In genomic region chr4:185740471-185740873, GRCh38 we compare ENCODE assay signal across 1 cellular context.
TF ChIP-seq lines count a peak whose summit lies in the region.

No MANE protein-coding gene starts in this region.

TF ChIP-seq in H1, 55 proteins besides CTCF, POLR2A, EP300 and RAD21 (continued from another document):
- TF ChIP-seq CHD7 (IDR thresholded peaks at IDR 0.05; ENCODE audit: insufficient replicate concordance, low read length): no peak
- TF ChIP-seq HDAC2 (IDR thresholded peaks at IDR 0.05; ENCODE audit: borderline replicate concordance in 1 of 2, low read depth in 2 of 2, low read length in 2 of 2): 0 out of 4 replicates have a peak, but pooled peaks of 1 of the 2 experiments have one; percentile 58
- TF ChIP-seq BCL11A (IDR thresholded peaks at IDR 0.05; ENCODE audit: low read depth in 2 of 2, low read length in 2 of 2): peak in 1 of 2 experiments; percentile 45
- no peak for TF ChIP-seq FOSL1 (IDR thresholded peaks at IDR 0.05; ENCODE audit: insufficient read depth, low read depth, low read length)
- 0 out of 2 replicates have a peak, but pooled peaks have one; percentile 20 for TF ChIP-seq TCF12 (IDR thresholded peaks at IDR 0.05; ENCODE audit: low read depth, low read length)
